In the genomic region with DNA sequence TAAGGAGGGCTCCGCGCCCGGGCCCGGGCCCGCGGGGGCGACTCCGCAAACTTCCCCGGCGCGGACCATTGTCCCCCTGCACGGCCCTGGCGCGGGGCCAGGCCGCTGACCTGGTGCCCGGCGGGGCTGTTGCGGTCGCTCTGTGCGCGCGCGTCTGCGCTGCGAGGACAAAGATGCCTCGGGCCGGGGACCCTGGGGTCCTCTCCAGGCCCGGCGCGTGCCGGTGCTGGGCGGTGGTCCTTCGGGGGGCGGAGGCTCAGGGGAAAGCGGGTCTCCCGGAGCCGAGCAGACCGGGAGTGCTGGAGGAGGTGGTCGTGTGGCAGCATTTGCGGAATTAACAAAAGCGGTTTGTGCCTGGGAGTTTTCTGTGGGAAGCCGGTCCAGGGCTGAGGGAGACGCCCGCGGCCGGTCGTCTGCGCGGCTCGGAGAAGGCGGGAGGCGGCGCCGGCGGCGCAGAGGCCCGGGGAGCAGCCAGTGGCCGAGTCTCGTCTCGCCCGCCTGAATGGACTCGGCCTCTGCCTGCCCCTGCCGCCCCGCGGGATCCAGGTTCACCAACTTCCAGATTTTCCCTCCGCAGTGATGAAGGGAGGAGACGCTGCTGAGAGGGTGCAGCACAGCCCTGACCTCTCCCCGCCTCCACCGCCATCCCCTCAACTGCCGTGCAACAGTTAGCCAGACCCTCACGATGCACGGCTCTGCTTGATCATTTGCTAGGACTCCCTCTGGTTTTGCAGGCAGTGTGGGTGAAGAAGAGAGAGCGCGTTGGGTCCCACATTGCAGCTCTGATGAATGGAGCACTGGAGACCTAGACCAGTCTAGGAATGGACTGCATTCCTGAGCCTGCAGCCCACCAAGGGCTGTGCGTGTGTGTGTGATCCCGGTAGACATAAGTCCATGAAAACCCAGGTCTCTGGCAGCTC, we compare ENCODE assay signal across 7 cellular contexts. TPM values are rescaled to one million over a fixed set of nuclear protein-coding genes. Genes with fewer than 3 reads are reported as not detected.
DNase-seq lines count a peak whose midpoint lies in the region; ATAC-seq and TF ChIP-seq lines count a peak whose summit lies in the region.

No MANE protein-coding gene starts in this region.

- no peak overlapping the region for H3K27ac ChIP-seq in SJSA1
- peak overlapping the region; percentile 87 for H3K27ac ChIP-seq in caudate nucleus (ENCODE audit: low read depth, low read length)

- no peak for TF ChIP-seq CTCF in GM12875 (IDR thresholded peaks at IDR 0.05; ENCODE audit: borderline replicate concordance, insufficient read depth, low read depth, low read length)

- DNase-seq in SJSA1 (ENCODE audit: low read depth in 1 of 2, low spot score in 2 of 2), result peak; percentile 46 to 61
- peak in 22 of 61 donors; percentile 26 to 78 (median 54) for DNase-seq in caudate nucleus (lab: John Stamatoyannopoulos, UW)
- peak; percentile 27 for DNase-seq in kidney tubule cell (ENCODE audit: low spot score)
- DNase-seq in stimulated activated CD4-positive, alpha-beta T cell treated with anti-CD3 and anti-CD28 coated beads, Interleukin-4, amount 100 ng/mL, for 1 hour, result peak; percentile 3

- H3K9me3 ChIP-seq in SJSA1 (replicated peaks), result 0 out of 2 replicates have a peak, but pooled peaks cover 6% of the 10 kb centered on the region

- peak; percentile 15 for ATAC-seq in HG02981 (IDR thresholded peaks at IDR 0.05; ENCODE audit: unreplicated experiment)
- ATAC-seq in GM19452 (IDR thresholded peaks at IDR 0.05; ENCODE audit: unreplicated experiment), result no peak

- H3K4me1 ChIP-seq in SJSA1 (replicated peaks), result peaks cover 21% of the 10 kb centered on the region

- H3K27me3 ChIP-seq in SJSA1 (replicated peaks), result peaks cover 12% of the 10 kb centered on the region

- H3K4me3 ChIP-seq in GM12875 (ENCODE audit: low read depth, low read length) (peak overlapping the region; percentile 32), SJSA1 (peak overlapping the region; percentile 60)

- no peaks in the 10 kb centered on the region for H3K36me3 ChIP-seq in SJSA1

RNA-seq across cellular contexts. Expression of gene EFR3B, which starts 0.7 kb away (rescaled TPM):
- total RNA-seq in SJSA1 (2014; rRNA removed; shearing (Covaris generic)), result 0.39 and 0.63 TPM in 2 replicates
